ENCODE assay signal across 10 cellular contexts in the genomic region with DNA sequence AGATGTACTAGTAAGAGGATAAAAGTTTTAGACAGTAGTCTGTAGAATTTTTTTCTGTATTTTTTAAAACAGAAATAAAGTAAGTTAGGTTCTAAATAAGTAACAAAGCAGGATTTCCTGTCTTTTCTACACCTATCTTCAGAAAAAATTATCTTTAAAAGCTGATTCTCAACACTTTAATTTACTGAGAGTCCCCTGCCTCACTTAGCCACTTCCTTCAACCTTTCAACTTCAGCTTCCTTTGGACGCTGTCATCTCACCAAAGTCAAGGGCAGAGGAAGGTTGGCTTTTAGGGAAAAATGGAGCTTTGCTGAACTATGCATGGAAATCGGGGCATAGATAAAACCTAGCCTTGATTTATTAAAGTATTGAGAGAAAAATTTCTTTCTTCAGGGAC. TPM values are rescaled to one million over a fixed set of nuclear protein-coding genes. Genes with fewer than 3 reads are reported as not detected.
DNase-seq lines count a peak whose midpoint lies in the region; ATAC-seq and TF ChIP-seq lines count a peak whose summit lies in the region.
"Had no signal": no experiment of that assay in that cellular context is flagged by ENCODE, and none has a peak within 500 bp of the region (broad histone marks: within the 10 kb centered on the region; RNA-seq: fewer than 3 reads in every experiment).

No MANE protein-coding gene starts in this region.

- TF ChIP-seq CTCF in thyroid gland (IDR thresholded peaks at IDR 0.05), result no peak

- H3K4me1 ChIP-seq in thyroid gland, result peaks cover 0 to 8% of the 10 kb centered on the region in 2 donors

- H3K36me3 ChIP-seq in thyroid gland, result no peaks in the 10 kb centered on the region
- H3K36me3 ChIP-seq: sigmoid colon had no signal

- peak overlapping the region; percentile 62 for H3K4me3 Mint-ChIP-seq in activated naive CD4-positive, alpha-beta T cell treated with anti-CD3 and anti-CD28 coated beads, Interleukin-2, amount 50 U/mL, for 24 hours
- H3K4me3 Mint-ChIP-seq in activated T-helper 2 cell treated with anti-CD3 and anti-CD28 coated beads, Interferon-gamma antibody, Interleukin-2, Interleukin-4, amounts not matched to agents 10 μg/mL and 5 μg/mL and 100 μg/mL, durations not matched to agents 14 hours and 24 hours and 36 hours (ENCODE audit: low read depth), result peak overlapping the region; percentile 70

- no peak overlapping the region for H3K4me3 ChIP-seq in thyroid gland (replicated peaks in 1 of 3)
- H3K4me3 ChIP-seq: sigmoid colon had no signal

- DNase-seq in activated naive CD4-positive, alpha-beta T cell treated with anti-CD3 and anti-CD28 coated beads, Interleukin-2, amount 50 U/mL, for 16 hours, result no peak
- no peak for DNase-seq in activated T-helper 2 cell treated with anti-CD3 and anti-CD28 coated beads, Interferon-gamma antibody, Interleukin-2, Interleukin-4, amounts not matched to agents 10 μg/mL and 5 μg/mL and 100 μg/mL, durations not matched to agents 14 hours and 24 hours and 36 hours (ENCODE audit: low spot score)
- DNase-seq in left lobe of liver (ENCODE audit: low spot score) (no peak), thyroid gland (no peak), superior temporal gyrus (ENCODE audit: extremely low spot score) (no peak)
- DNase-seq: SHP77 treated with DMSO at 0.1 percent for 48 hours, sigmoid colon had no signal

- H3K27me3 Mint-ChIP-seq in activated naive CD4-positive, alpha-beta T cell treated with anti-CD3 and anti-CD28 coated beads, Interleukin-2, amount 50 U/mL, for 24 hours, result no peaks in the 10 kb centered on the region
- H3K27me3 Mint-ChIP-seq in activated T-helper 2 cell treated with anti-CD3 and anti-CD28 coated beads, Interferon-gamma antibody, Interleukin-2, Interleukin-4, amounts not matched to agents 10 μg/mL and 5 μg/mL and 100 μg/mL, durations not matched to agents 14 hours and 24 hours and 36 hours (ENCODE audit: low read depth), result no peaks in the 10 kb centered on the region

- H3K9me3 ChIP-seq in thyroid gland, result no peaks in the 10 kb centered on the region
- H3K9me3 ChIP-seq: sigmoid colon had no signal

- TF ChIP-seq POLR2A in thyroid gland (IDR thresholded peaks at IDR 0.05), result no peak

- peak overlapping the region; percentile 23 to 39 (median 35) for H3K27ac ChIP-seq in thyroid gland

- no peaks in the 10 kb centered on the region for H3K27me3 ChIP-seq in thyroid gland
- H3K27me3 ChIP-seq: sigmoid colon had no signal

- peaks cover 2% of the 10 kb centered on the region for H3K36me3 Mint-ChIP-seq in activated naive CD4-positive, alpha-beta T cell treated with anti-CD3 and anti-CD28 coated beads, Interleukin-2, amount 50 U/mL, for 24 hours
- peaks cover 76% of the 10 kb centered on the region for H3K36me3 Mint-ChIP-seq in activated T-helper 2 cell treated with anti-CD3 and anti-CD28 coated beads, Interferon-gamma antibody, Interleukin-2, Interleukin-4, amounts not matched to agents 10 μg/mL and 5 μg/mL and 100 μg/mL, durations not matched to agents 14 hours and 24 hours and 36 hours (ENCODE audit: low read depth)

- peak overlapping the region; percentile 99 for H3K27ac Mint-ChIP-seq in activated naive CD4-positive, alpha-beta T cell treated with anti-CD3 and anti-CD28 coated beads, Interleukin-2, amount 50 U/mL, for 24 hours
- peak overlapping the region; percentile 87 for H3K27ac Mint-ChIP-seq in activated T-helper 2 cell treated with anti-CD3 and anti-CD28 coated beads, Interferon-gamma antibody, Interleukin-2, Interleukin-4, amounts not matched to agents 10 μg/mL and 5 μg/mL and 100 μg/mL, durations not matched to agents 14 hours and 24 hours and 36 hours

- intact Hi-C loops in activated T-helper 2 cell treated with anti-CD3 and anti-CD28 coated beads, Interferon-gamma antibody, Interleukin-2, Interleukin-4, amounts not matched to agents 10 μg/mL and 5 μg/mL and 100 μg/mL, durations not matched to agents 14 hours and 24 hours and 36 hours (cut with micrococcal nuclease), result no loop called here
- intact Hi-C loops in thyroid gland (cut with DNase I), result no loop called here

- H3K4me1 Mint-ChIP-seq in activated naive CD4-positive, alpha-beta T cell treated with anti-CD3 and anti-CD28 coated beads, Interleukin-2, amount 50 U/mL, for 24 hours, result peaks cover 42% of the 10 kb centered on the region
- peaks cover 49% of the 10 kb centered on the region for H3K4me1 Mint-ChIP-seq in activated T-helper 2 cell treated with anti-CD3 and anti-CD28 coated beads, Interferon-gamma antibody, Interleukin-2, Interleukin-4, amounts not matched to agents 10 μg/mL and 5 μg/mL and 100 μg/mL, durations not matched to agents 14 hours and 24 hours and 36 hours (ENCODE audit: low read depth)

- H3K9me3 Mint-ChIP-seq in activated naive CD4-positive, alpha-beta T cell treated with anti-CD3 and anti-CD28 coated beads, Interleukin-2, amount 50 U/mL, for 24 hours, result no peaks in the 10 kb centered on the region
- H3K9me3 Mint-ChIP-seq in activated T-helper 2 cell treated with anti-CD3 and anti-CD28 coated beads, Interferon-gamma antibody, Interleukin-2, Interleukin-4, amounts not matched to agents 10 μg/mL and 5 μg/mL and 100 μg/mL, durations not matched to agents 14 hours and 24 hours and 36 hours, result no peaks in the 10 kb centered on the region

- 73 to 76% methylated on average over 2 of the region's 2 CpGs for WGBS in thyroid gland, 2 donors

- ATAC-seq in left lobe of liver (peak; percentile 16), GM19452 (IDR thresholded peaks at IDR 0.05; ENCODE audit: unreplicated experiment) (no peak)
- ATAC-seq in activated CD4-positive, CD25-positive, alpha-beta regulatory T cell treated with anti-CD3 and anti-CD28 coated beads, Interleukin-2, amount 50 U/mL, for 24 hours, result no peak

RNA-seq across cellular contexts. Expression of a gene that starts 44.9 kb away (rescaled TPM):
- total RNA-seq in activated T-helper 2 cell treated with anti-CD3 and anti-CD28 coated beads, Interferon-gamma antibody, Interleukin-2, Interleukin-4, amounts not matched to agents 10 μg/mL and 5 μg/mL and 100 μg/mL, durations not matched to agents 14 hours and 24 hours and 36 hours, result 114 and 115 TPM in 2 replicates
- total RNA-seq in left lobe of liver (6.5 TPM), thyroid gland (10 to 100 TPM; 20.2 to 34.9 (median 29.5) TPM)
